ENCODE assay signal across 8 cellular contexts in the genomic region with DNA sequence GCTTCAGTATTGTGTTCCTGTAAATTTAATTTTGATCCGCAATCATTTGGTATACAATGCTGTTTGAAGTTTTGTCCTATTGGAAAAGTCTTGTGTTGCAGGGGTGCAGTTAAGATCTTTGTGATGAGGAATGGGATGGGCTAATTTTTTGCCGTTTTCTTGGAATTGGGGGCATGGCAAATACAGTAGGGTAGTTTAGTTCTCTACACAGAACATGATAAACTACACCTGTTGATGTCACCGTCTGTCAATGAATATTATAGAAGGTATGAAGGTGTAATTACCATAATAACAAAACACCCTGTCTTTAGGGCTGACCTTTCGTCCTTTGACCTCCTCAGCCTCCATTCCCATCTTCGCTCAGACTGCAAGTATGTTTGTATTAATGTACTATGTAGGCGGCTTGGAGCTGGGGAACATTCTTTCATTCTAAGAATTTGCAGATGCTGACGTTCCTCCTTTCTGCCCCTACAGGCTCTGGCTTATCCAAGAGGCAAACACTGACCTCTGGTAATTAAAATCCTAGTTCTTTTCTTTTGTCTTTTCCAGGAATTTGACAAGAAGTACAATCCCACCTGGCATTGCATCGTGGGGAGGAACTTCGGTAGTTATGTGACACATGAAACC. TPM values are rescaled to one million over a fixed set of nuclear protein-coding genes. Genes with fewer than 3 reads are reported as not detected.
DNase-seq lines count a peak whose midpoint lies in the region; ATAC-seq and TF ChIP-seq lines count a peak whose summit lies in the region.

No MANE protein-coding gene starts in this region.

- peak overlapping the region; percentile 85; the same call in 1 of the 2 replicates for H3K9ac ChIP-seq in HUES64 (ENCODE audit: low read depth, low read length)
- H3K9ac ChIP-seq in muscle layer of colon (ENCODE audit: low read length): peak overlapping the region; percentile 23

- peaks cover 32% of the 10 kb centered on the region for H3K4me1 Mint-ChIP-seq in central memory CD8-positive, alpha-beta T cell

- H3K27ac Mint-ChIP-seq in central memory CD8-positive, alpha-beta T cell (ENCODE audit: low read depth): peak overlapping the region; percentile 91

- H3K4me1 ChIP-seq in HUES64 (ENCODE audit: insufficient read depth, low read length): peaks cover 15% of the 10 kb centered on the region
- peaks cover 22% of the 10 kb centered on the region for H3K4me1 ChIP-seq in muscle layer of colon (ENCODE audit: insufficient read depth, low read length)

- H3K9me3 ChIP-seq in HUES64 (ENCODE audit: insufficient read depth, low read depth, low read length) (no peaks in the 10 kb centered on the region), muscle layer of colon (ENCODE audit: low read length) (no peaks in the 10 kb centered on the region)

- ATAC-seq in central memory CD8-positive, alpha-beta T cell (replicated peaks; ENCODE audit: extremely low read depth, poor library complexity, severe bottlenecking): no peak
- ATAC-seq in GM21723 (IDR thresholded peaks at IDR 0.05; ENCODE audit: unreplicated experiment) (no peak), GM21390 (IDR thresholded peaks at IDR 0.05; ENCODE audit: unreplicated experiment) (no peak), GM21786 (IDR thresholded peaks at IDR 0.05; ENCODE audit: unreplicated experiment) (no peak)

- H3K9me3 Mint-ChIP-seq in central memory CD8-positive, alpha-beta T cell: no peaks in the 10 kb centered on the region

- CTCF ChIA-PET in AG04449 (lab: Yijun Ruan, JAX): interaction anchor here (1.0 to 12.8 kb wide), 4 partner anchors 7 to 39 kb away, joined by 3 to 152 read pairs (median 4); a partner anchor contains a TSS

- WGBS in HUES64: 76% methylated on average over 7 of the region's 9 CpGs

- POLR2A ChIA-PET in AG04449 (lab: Yijun Ruan, JAX): interaction anchor here (0.9 to 1.5 kb wide), 5 partner anchors 9 to 60 kb away, joined by 3 to 6 read pairs (median 4); a partner anchor contains a TSS

- H3K36me3 ChIP-seq in HUES64 (ENCODE audit: insufficient read depth, low read length): peaks cover 25% of the 10 kb centered on the region
- H3K36me3 ChIP-seq in muscle layer of colon (ENCODE audit: insufficient read depth, low read length): peaks cover 24% of the 10 kb centered on the region

- H3K36me3 Mint-ChIP-seq in central memory CD8-positive, alpha-beta T cell (ENCODE audit: insufficient read depth): peaks cover 32% of the 10 kb centered on the region

- no peaks in the 10 kb centered on the region for H3K27me3 Mint-ChIP-seq in central memory CD8-positive, alpha-beta T cell

- no peaks in the 10 kb centered on the region for H3K27me3 ChIP-seq in HUES64 (ENCODE audit: insufficient read depth, low read length)
- no peaks in the 10 kb centered on the region for H3K27me3 ChIP-seq in muscle layer of colon (ENCODE audit: control insufficient read depth in 1 of 2, insufficient read depth in 2 of 2, low read length in 2 of 2)

- no peak for TF ChIP-seq CTCF in AG04449 (IDR thresholded peaks at IDR 0.05; ENCODE audit: insufficient read depth, low read length, missing control alignments)

- no peak for DNase-seq in AG04449 (ENCODE audit: low read depth, low spot score)
- DNase-seq in central memory CD8-positive, alpha-beta T cell (ENCODE audit: low spot score in 2 of 2): no peak
- DNase-seq in NCI-H146 treated with DMSO at 0.1 percent for 48 hours (lab: John Stamatoyannopoulos, UW; ENCODE audit: unreplicated experiment): no peak

- H3K27ac ChIP-seq in HUES64 (ENCODE audit: low read depth, low read length) (no peak overlapping the region), muscle layer of colon (ENCODE audit: low read depth, low read length) (peak overlapping the region; percentile 92)

- H3K4me3 ChIP-seq in AG04449 (ENCODE audit: low read depth, low read length) (peak overlapping the region; percentile 91), HUES64 (ENCODE audit: low read length) (peak overlapping the region; percentile 99), muscle layer of colon (ENCODE audit: low read depth in 1 of 2, low read length in 2 of 2) (peak overlapping the region; percentile 70 to 88)

- peak overlapping the region; percentile 90 for H3K4me3 Mint-ChIP-seq in central memory CD8-positive, alpha-beta T cell

RNA-seq across cellular contexts. Expression of a gene that starts 1.7 kb away (rescaled TPM):
- polyA plus RNA-seq in HUES64 (2013, experiment 1 of 2): 526 TPM
- 516 TPM for polyA plus RNA-seq in HUES64 (2013, experiment 2 of 2)

RNA-seq across cellular contexts. Expression of a gene that starts 28.1 kb away (rescaled TPM):
- polyA plus RNA-seq in HUES64 (2013, experiment 1 of 2): 210 TPM
- 209 TPM for polyA plus RNA-seq in HUES64 (2013, experiment 2 of 2)

RNA-seq across cellular contexts. Expression of a gene that starts 31.3 kb away (rescaled TPM):
- polyA plus RNA-seq in HUES64 (2013, experiment 1 of 2): 30.5 TPM
- 41.1 TPM for polyA plus RNA-seq in HUES64 (2013, experiment 2 of 2)

RNA-seq across cellular contexts. Expression of a gene that starts 36.5 kb away (rescaled TPM):
- polyA plus RNA-seq in HUES64 (2013, experiment 1 of 2): 101 TPM
- 106 TPM for polyA plus RNA-seq in HUES64 (2013, experiment 2 of 2)

RNA-seq across cellular contexts. Expression of a gene that starts 51.4 kb away (rescaled TPM):
- 12.6 TPM for polyA plus RNA-seq in HUES64 (2013, experiment 1 of 2)
- 14.1 TPM for polyA plus RNA-seq in HUES64 (2013, experiment 2 of 2)
